Comparison of ENCODE assay signal across 16 cellular contexts in the genomic region with DNA sequence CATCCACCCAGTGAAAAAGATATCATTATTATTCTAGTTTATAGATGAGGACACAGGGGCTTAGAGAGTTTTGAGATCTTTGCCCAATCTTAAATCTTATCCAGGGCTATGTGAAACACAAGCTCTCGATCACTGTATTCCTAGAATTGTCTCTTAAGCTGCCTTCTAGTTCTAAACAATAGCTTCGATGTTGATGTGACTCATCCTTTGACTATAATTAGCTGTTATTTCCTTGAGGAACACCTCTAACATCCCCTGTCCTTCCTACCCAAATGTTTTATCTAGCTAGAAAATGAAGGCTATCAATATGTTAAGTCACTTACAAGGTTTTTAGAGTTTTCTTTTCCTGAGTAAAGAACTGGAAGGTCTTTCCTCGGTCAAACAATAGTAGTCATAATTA.
"Had no signal": no experiment of that assay in that cellular context is flagged by ENCODE, and none has a peak within 500 bp of the region (broad histone marks: within the 10 kb centered on the region; RNA-seq: fewer than 3 reads in every experiment).

No MANE protein-coding gene starts in this region.

- H3K36me3 ChIP-seq: heart left ventricle, prostate gland, tibial artery, uterus had no signal

- H3K27me3 ChIP-seq: heart left ventricle, tibial artery, uterus had no signal

- H3K9me3 ChIP-seq: heart left ventricle, prostate gland, tibial artery, uterus had no signal

- H3K4me1 ChIP-seq: prostate gland, uterus had no signal

- H3K4me3 ChIP-seq: prostate gland, uterus had no signal

- H3K27ac ChIP-seq: epithelial cell of prostate, prostate gland, tibial artery, uterus had no signal

- DNase-seq: activated gamma-delta T cell treated with Interleukin-2 at 50 U/mL for 16 hours; activated T-cell treated with anti-CD3 and anti-CD28 coated beads, Interleukin-2, amount 50 U/mL, for 1 hour; aorta; endodermal cell; heart left ventricle; midbrain; natural killer cell; right cardiac atrium; stimulated activated CD4-positive, alpha-beta T cell treated with anti-CD3 and anti-CD28 coated beads, Interleukin-12 subunit alpha, Interleukin-12 subunit beta, amount 100 ng/mL, for 4 hours; stimulated activated CD4-positive, alpha-beta T cell treated with anti-CD3 and anti-CD28 coated beads, Interleukin-4, amount 100 ng/mL, for 4 hours; stimulated activated naive CD8-positive, alpha-beta T cell treated with anti-CD3 and anti-CD28 coated beads, Interleukin-15, Interleukin-2, amounts not matched to agents 100 U/mL and 50 U/mL, for 24 hours; substantia nigra; tibial artery; uterus had no signal
